13 cellular contexts compared by ENCODE assay signal in the genomic region with DNA sequence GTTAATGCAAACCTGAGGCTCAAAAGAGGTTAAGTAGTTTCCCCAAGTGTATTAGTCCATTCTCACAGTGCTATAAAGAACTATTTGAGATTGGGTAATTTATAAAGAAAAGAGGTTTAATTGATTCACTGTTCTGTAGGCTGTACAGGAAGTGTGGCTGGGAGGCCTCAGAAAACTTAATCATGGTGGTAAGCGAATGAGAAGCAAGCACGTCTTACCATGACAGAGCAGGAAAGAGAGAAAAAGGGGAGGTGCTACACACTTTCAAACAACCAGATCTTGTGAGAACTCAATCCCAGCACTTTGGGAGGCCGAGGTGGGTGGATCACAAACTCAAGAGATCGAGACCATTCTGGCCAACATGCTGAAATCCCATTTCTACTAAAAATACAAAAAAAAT. TPM values are rescaled to one million over a fixed set of nuclear protein-coding genes. Genes with fewer than 3 reads are reported as not detected.
"Had no signal": no experiment of that assay in that cellular context is flagged by ENCODE, and none has a peak within 500 bp of the region (broad histone marks: within the 10 kb centered on the region; RNA-seq: fewer than 3 reads in every experiment).

No MANE protein-coding gene starts in this region.

- ATAC-seq: HCT116, HepG2 had no signal

- H3K36me3 ChIP-seq: HAP-1 had no signal

- H3K9ac ChIP-seq: GM23248, KMS-11 had no signal

- H3K4me2 ChIP-seq: KMS-11 had no signal

- H3K27ac ChIP-seq: GM23248, HL-60, KMS-11 had no signal

- H3K4me3 ChIP-seq: GM23248, HAP-1 had no signal

- H3K4me1 Mint-ChIP-seq: IgD-negative memory B cell had no signal

- H2AFZ ChIP-seq: GM23248 had no signal

- H3K27ac Mint-ChIP-seq: HFFc6, IgD-negative memory B cell had no signal

- H3K4me3 Mint-ChIP-seq: HFFc6, IgD-negative memory B cell had no signal

- H3K9me3 ChIP-seq: HAP-1 had no signal

- H3K4me1 ChIP-seq: HAP-1 had no signal

- H3K9me3 Mint-ChIP-seq: HFFc6 had no signal

- DNase-seq: GM23248, GOT3, H7, HFFc6, KBM-7 had no signal

RNA-seq across cellular contexts. Expression of gene RXRG, which starts 38.5 kb away (rescaled TPM):
- total RNA-seq: GM23248, H4, HepG2, HFFc6, HT1080 had no signal
